ENCODE assay signal across 1 cellular context in genomic region chr1:1505366-1505798, GRCh38.
TF ChIP-seq lines count a peak whose summit lies in the region.

No MANE protein-coding gene starts in this region.

TF ChIP-seq in liver, 16 proteins besides CTCF, POLR2A, EP300 and RAD21:
- TF ChIP-seq GABPA (IDR thresholded peaks at IDR 0.05 in 1 of 2, conservative IDR thresholded peaks at IDR 0.05 in 1 of 2) (peak; percentile 29 to 71), YY1 (IDR thresholded peaks at IDR 0.05) (peak; percentile 28), SP1 (IDR thresholded peaks at IDR 0.05) (peak; percentile 5)
